20 cellular contexts compared by ENCODE assay signal in the genomic region with DNA sequence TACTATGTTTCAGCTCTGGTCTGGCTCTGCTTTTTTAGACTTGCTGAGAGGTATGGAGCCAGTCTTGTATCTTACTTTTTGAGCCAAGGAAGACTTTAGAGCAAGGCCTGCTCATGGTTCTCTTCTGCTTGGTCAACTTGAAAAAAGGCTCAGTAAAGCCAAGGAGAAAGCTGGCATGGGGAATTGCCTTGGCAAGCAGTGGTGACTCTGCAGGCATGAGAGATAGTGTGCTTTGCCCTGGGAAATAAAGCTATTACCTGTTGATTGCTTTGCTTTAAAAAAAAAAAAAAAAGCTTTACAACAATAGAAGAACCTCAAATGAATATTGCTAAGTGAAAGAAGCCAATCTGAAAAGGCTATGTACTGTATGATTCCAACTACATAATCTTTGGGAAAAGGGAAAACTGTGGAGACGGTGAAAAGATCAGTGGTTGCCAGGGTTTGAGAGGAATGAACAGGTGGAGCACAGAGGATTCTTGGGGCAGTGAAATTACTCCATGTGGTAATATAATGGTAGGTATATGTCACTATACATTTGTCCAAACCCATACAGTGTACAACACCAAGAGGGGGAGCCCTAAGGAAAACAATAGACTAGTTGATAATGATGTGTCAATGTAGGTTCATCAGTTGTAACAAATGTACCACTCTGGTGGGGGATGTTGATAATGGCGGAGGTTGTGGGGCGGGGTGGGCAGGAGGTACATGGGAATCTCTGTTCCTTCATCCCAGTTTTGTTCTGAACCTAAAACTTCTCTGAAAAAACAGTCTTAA.
DNase-seq lines count a peak whose midpoint lies in the region; ATAC-seq and TF ChIP-seq lines count a peak whose summit lies in the region.
"Had no signal": no experiment of that assay in that cellular context is flagged by ENCODE, and none has a peak within 500 bp of the region (broad histone marks: within the 10 kb centered on the region; RNA-seq: fewer than 3 reads in every experiment).

No MANE protein-coding gene starts in this region.

- H3K36me3 ChIP-seq in A673 (ENCODE audit: insufficient read depth, low read length, poor library complexity, severe bottlenecking) (no peaks in the 10 kb centered on the region), OCI-LY3 (replicated peaks; ENCODE audit: low read depth, low read length) (no peaks in the 10 kb centered on the region), smooth muscle cell (ENCODE audit: low read depth) (no peaks in the 10 kb centered on the region)
- H3K36me3 ChIP-seq: sigmoid colon, vagina had no signal

- H3K4me1 Mint-ChIP-seq in HFFc6 (ENCODE audit: low read depth) = peaks cover 3% of the 10 kb centered on the region
- peaks cover 35% of the 10 kb centered on the region for H3K4me1 Mint-ChIP-seq in chondrocyte (ENCODE audit: low read depth)
- H3K4me1 Mint-ChIP-seq: activated CD4-positive, alpha-beta T cell treated with anti-CD3 and anti-CD28 coated beads, Interleukin-2, amount 10 ng/mL, durations not matched to agents 7 days and 5 days; B cell; natural killer cell had no signal

- H3K4me1 ChIP-seq in A673 (ENCODE audit: insufficient read depth, low read length, poor library complexity, severe bottlenecking) (peaks cover 33% of the 10 kb centered on the region), OCI-LY3 (ENCODE audit: low read length) (no peaks in the 10 kb centered on the region), smooth muscle cell (ENCODE audit: low read depth) (peaks cover 8% of the 10 kb centered on the region)
- H3K4me1 ChIP-seq: parathyroid adenoma, sigmoid colon, vagina had no signal

- WGBS in smooth muscle cell (ENCODE audit: low lambda C conversion rate) = 100% methylated on average over 3 of the region's 3 CpGs

- no peaks in the 10 kb centered on the region for H4K20me1 ChIP-seq in OCI-LY3 (ENCODE audit: insufficient read depth, low read length)
- H4K20me1 ChIP-seq in smooth muscle cell (ENCODE audit: low read depth) = no peaks in the 10 kb centered on the region

- no peak overlapping the region for H3K4me3 Mint-ChIP-seq in HFFc6
- no peak overlapping the region for H3K4me3 Mint-ChIP-seq in chondrocyte (ENCODE audit: unreplicated experiment)
- H3K4me3 Mint-ChIP-seq: activated CD4-positive, alpha-beta T cell treated with anti-CD3 and anti-CD28 coated beads, Interleukin-2, amount 10 ng/mL, durations not matched to agents 7 days and 5 days; B cell; natural killer cell had no signal

- POLR2A ChIA-PET in A673 (lab: Charles Lee; ENCODE audit: low non-redundant PET) = no interaction called here

- H3K27me3 ChIP-seq in A673 (replicated peaks; ENCODE audit: insufficient read depth, low read depth, low read length, poor library complexity) (no peaks in the 10 kb centered on the region), OCI-LY3 (ENCODE audit: low read depth, low read length) (peaks cover 14% of the 10 kb centered on the region), smooth muscle cell (ENCODE audit: low read depth) (no peaks in the 10 kb centered on the region)
- H3K27me3 ChIP-seq: sigmoid colon, vagina had no signal

- H3K27ac ChIP-seq in A673 (ENCODE audit: low read depth, low read length, poor library complexity, severe bottlenecking) (no peak overlapping the region), OCI-LY3 (ENCODE audit: low read length) (no peak overlapping the region), smooth muscle cell (ENCODE audit: low read depth) (no peak overlapping the region)
- H3K27ac ChIP-seq: parathyroid adenoma, sigmoid colon, vagina had no signal

- BruUV-seq in A673 (replicated peaks; lab: Mats Ljungman, UMichigan) = no TSS peak

- H3K9me3 ChIP-seq in A673 (ENCODE audit: low read depth, low read length, poor library complexity, severe bottlenecking) (no peaks in the 10 kb centered on the region), OCI-LY3 (ENCODE audit: insufficient read depth, low read length) (no peaks in the 10 kb centered on the region), smooth muscle cell (replicated peaks; ENCODE audit: low read depth) (no peaks in the 10 kb centered on the region)
- H3K9me3 ChIP-seq: sigmoid colon, vagina had no signal

- H3K9me3 Mint-ChIP-seq in HFFc6 (no peaks in the 10 kb centered on the region), chondrocyte (ENCODE audit: low read depth) (peaks cover 11% of the 10 kb centered on the region)
- H3K9me3 Mint-ChIP-seq: activated CD4-positive, alpha-beta T cell treated with anti-CD3 and anti-CD28 coated beads, Interleukin-2, amount 10 ng/mL, durations not matched to agents 7 days and 5 days; natural killer cell had no signal

- CTCF ChIA-PET in A673 (lab: Charles Lee) = interaction anchor here (0.6 to 0.7 kb wide), 2 partner anchors 101 to 113 kb away, joined by 3 read pairs; no protein-coding TSS in a partner anchor

- no peaks in the 10 kb centered on the region for H3K27me3 Mint-ChIP-seq in HFFc6 (ENCODE audit: insufficient read depth)
- H3K27me3 Mint-ChIP-seq in chondrocyte (ENCODE audit: low read depth) = no peaks in the 10 kb centered on the region

- no peak for ATAC-seq in Right ventricle myocardium superior (ENCODE audit: poor library complexity)
- ATAC-seq: natural killer cell had no signal

- H3K9ac ChIP-seq in OCI-LY3 (ENCODE audit: low read length) = no peak overlapping the region
- no peak overlapping the region for H3K9ac ChIP-seq in smooth muscle cell (ENCODE audit: low read depth)
- H3K9ac ChIP-seq: parathyroid adenoma had no signal

- no peak overlapping the region for H3K4me3 ChIP-seq in A673 (ENCODE audit: low read depth, low read length, poor library complexity, severe bottlenecking)
- no peak overlapping the region for H3K4me3 ChIP-seq in OCI-LY3 (ENCODE audit: low read length)
- no peak overlapping the region for H3K4me3 ChIP-seq in smooth muscle cell
- H3K4me3 ChIP-seq: sigmoid colon, vagina had no signal

- no peak for DNase-seq in A673 (ENCODE audit: low spot score)
- DNase-seq in HFFc6 = no peak
- no peak for DNase-seq in chondrocyte (ENCODE audit: low spot score)
- DNase-seq in KG1 (lab: John Stamatoyannopoulos, UW) = no peak
- no peak for DNase-seq in Right ventricle myocardium superior
- no peak for DNase-seq in smooth muscle cell (lab: John Stamatoyannopoulos, UW; ENCODE audit: unreplicated experiment)
- DNase-seq in H4 (ENCODE audit: low spot score) = no peak
- DNase-seq: activated CD4-positive, alpha-beta T cell treated with anti-CD3 and anti-CD28 coated beads, Interleukin-2, amount 10 ng/mL, durations not matched to agents 7 days and 5 days; anterior cingulate cortex; islet precursor cell; mesenchymal stem cell; natural killer cell; NCI-H1930; NCI-H748 treated with DMSO at 0.1 percent for 48 hours; sigmoid colon; stimulated activated CD4-positive, alpha-beta T cell treated with anti-CD3 and anti-CD28 coated beads, Interleukin-1b, Interleukin-23, amount 100 ng/mL, for 48 hours had no signal

- peaks cover 4% of the 10 kb centered on the region for H3F3A ChIP-seq in smooth muscle cell (ENCODE audit: low read depth)

- H3K36me3 Mint-ChIP-seq in HFFc6 (ENCODE audit: low read depth) (no peaks in the 10 kb centered on the region), chondrocyte (ENCODE audit: low read depth) (peaks cover 3% of the 10 kb centered on the region)
- H3K36me3 Mint-ChIP-seq: natural killer cell had no signal

- intact Hi-C loops in A673 (cut with micrococcal nuclease; ENCODE audit: unreplicated experiment) = no loop called here
- intact Hi-C loops in Right ventricle myocardium superior (cut with DNase I) = no loop called here

- no peak overlapping the region for H2AFZ ChIP-seq in OCI-LY3 (ENCODE audit: low read depth, low read length)
- no peak overlapping the region for H2AFZ ChIP-seq in smooth muscle cell (ENCODE audit: low read depth)
- H2AFZ ChIP-seq: parathyroid adenoma had no signal

- H3K27ac Mint-ChIP-seq in HFFc6 = no peak overlapping the region
- H3K27ac Mint-ChIP-seq in chondrocyte (ENCODE audit: unreplicated experiment) = no peak overlapping the region
- H3K27ac Mint-ChIP-seq: activated CD4-positive, alpha-beta T cell treated with anti-CD3 and anti-CD28 coated beads, Interleukin-2, amount 10 ng/mL, durations not matched to agents 7 days and 5 days; B cell; natural killer cell had no signal

- peak; percentile 43; the same call in 1 of the 2 replicates for TF ChIP-seq CTCF in A673 (conservative IDR thresholded peaks at IDR 0.05; ENCODE audit: low read depth, low read length)
- peak; percentile 48 for TF ChIP-seq CTCF in HFFc6 (IDR thresholded peaks at IDR 0.05)
- TF ChIP-seq CTCF in OCI-LY3 (IDR thresholded peaks at IDR 0.05; ENCODE audit: low read depth, low read length) = peak; percentile 57
- TF ChIP-seq CTCF in chondrocyte (IDR thresholded peaks at IDR 0.05) = peak; percentile 20
- no peak for TF ChIP-seq CTCF in smooth muscle cell (IDR thresholded peaks at IDR 0.05; ENCODE audit: borderline replicate concordance, insufficient read depth, poor library complexity, severe bottlenecking)

- no peak overlapping the region for H3K4me2 ChIP-seq in OCI-LY3 (ENCODE audit: low read length)
- H3K4me2 ChIP-seq in smooth muscle cell = no peak overlapping the region

- H3K79me2 ChIP-seq in OCI-LY3 (ENCODE audit: low read length) = no peaks in the 10 kb centered on the region
- H3K79me2 ChIP-seq in smooth muscle cell (ENCODE audit: low read depth) = no peaks in the 10 kb centered on the region
- H3K79me2 ChIP-seq: parathyroid adenoma had no signal
